ENCODE assay signal across 14 cellular contexts in genomic region chr12:114611145-114612018, GRCh38.
"Had no signal": no experiment of that assay in that cellular context is flagged by ENCODE, and none has a peak within 500 bp of the region (broad histone marks: within the 10 kb centered on the region; RNA-seq: fewer than 3 reads in every experiment).

No MANE protein-coding gene starts in this region.

- H3K27me3 ChIP-seq: right atrium auricular region, thyroid gland, vagina had no signal

- H3K4me3 ChIP-seq: esophagus muscularis mucosa, left lung, right atrium auricular region, smooth muscle cell, thyroid gland, vagina had no signal

- H3K4me1 ChIP-seq: esophagus muscularis mucosa, left lung, right atrium auricular region, thyroid gland, vagina had no signal

- DNase-seq: activated CD4-positive, alpha-beta memory T cell treated with anti-CD3 and anti-CD28 coated beads, Interleukin-2, amount 10 ng/mL, durations not matched to agents 7 days and 5 days; activated naive CD8-positive, alpha-beta T cell treated with anti-CD3 and anti-CD28 coated beads, Interleukin-2, amount 10 ng/mL, durations not matched to agents 7 days and 5 days; activated T-cell treated with anti-CD3 and anti-CD28 coated beads, Interleukin-2, amount 50 U/mL, for 72 hours; anterior cingulate cortex; immature natural killer cell; left lung; mesendoderm; thyroid gland had no signal

- ATAC-seq: activated CD4-positive, CD25-positive, alpha-beta regulatory T cell treated with anti-CD3 and anti-CD28 coated beads, Interleukin-2, amount 50 U/mL, for 24 hours; activated T-cell treated with anti-CD3 and anti-CD28 coated beads, Interleukin-2, amount 50 U/mL, for 72 hours; left lung; stimulated activated effector memory CD8-positive, alpha-beta T cell treated with anti-CD3 and anti-CD28 coated beads, Interleukin-12 subunit alpha, Interleukin-12 subunit beta, amount 100 ng/mL, for 72 hours had no signal

- H3K36me3 ChIP-seq: esophagus muscularis mucosa, left lung, right atrium auricular region, thyroid gland, vagina had no signal

- H3K27ac ChIP-seq: esophagus muscularis mucosa, left lung, right atrium auricular region, thyroid gland, vagina had no signal

- H3K9me3 ChIP-seq: right atrium auricular region, thyroid gland, vagina had no signal
